In genomic region chr2:17719562-17720371, GRCh38 we compare ENCODE assay signal across 8 cellular contexts. TPM values are rescaled to one million over a fixed set of nuclear protein-coding genes. Genes with fewer than 3 reads are reported as not detected.
DNase-seq lines count a peak whose midpoint lies in the region; ATAC-seq, FAIRE-seq and TF ChIP-seq lines count a peak whose summit lies in the region.

No MANE protein-coding gene starts in this region.

- in situ Hi-C loops in GM13977 (cut with MboI; ENCODE audit: low pct_unique_long_range_greater_than_20kb, low sequenced_read_pairs, unreplicated experiment) (loop anchor here (10.0 kb wide), 1 partner anchor 115 kb away; no protein-coding TSS in a partner anchor), HepG2 (cut with HindIII; ENCODE audit: extremely low pct_ligation_motif_present, low pct_unique_long_range_greater_than_20kb) (loop anchor here (10.0 kb wide), 1 partner anchor 655 kb away; no protein-coding TSS in a partner anchor)

- H2AFZ ChIP-seq in HepG2 (ENCODE audit: low read length) = no peak overlapping the region

- no TSS peak for BruUV-seq in HepG2 (replicated peaks; lab: Mats Ljungman, UMichigan)

- H3K9ac ChIP-seq in adipocyte (ENCODE audit: low read length) (no peak overlapping the region), HepG2 (ENCODE audit: insufficient read depth, low read depth, low read length) (no peak overlapping the region)

- intact Hi-C loops in HepG2 (cut with micrococcal nuclease; ENCODE audit: unreplicated experiment) = loop anchor here (1.0 to 5.0 kb wide), 3 partner anchors 33 to 658 kb away; partner anchors contain the start of gene SMC6
- intact Hi-C loops in activated T-helper 1 cell treated with anti-CD3 and anti-CD28 coated beads, Interleukin-12 subunit alpha, Interleukin-12 subunit beta, Interleukin-2, Interleukin-4 antibody, amounts not matched to agents 30 ng/mL and 10 ng/mL and 1 ng/mL, durations not matched to agents 14 hours and 24 hours and 36 hours (cut with micrococcal nuclease) = loop anchor here (1.0 to 2.0 kb wide), 4 partner anchors 35 to 459 kb away; partner anchors contain the start of gene GEN1

- WGBS in HepG2 (ENCODE audit: low lambda C conversion rate) = 89% methylated on average over 4 of the region's 4 CpGs

- no peaks in the 10 kb centered on the region for H3K9me3 Mint-ChIP-seq in activated T-helper 1 cell treated with anti-CD3 and anti-CD28 coated beads, Interleukin-12 subunit alpha, Interleukin-12 subunit beta, Interleukin-2, Interleukin-4 antibody, amounts not matched to agents 30 ng/mL and 10 ng/mL and 1 ng/mL, durations not matched to agents 14 hours and 24 hours and 36 hours

- no peaks in the 10 kb centered on the region for H4K20me1 ChIP-seq in HepG2 (ENCODE audit: insufficient read depth, low read length)

- no peak for TF ChIP-seq EP300 in HepG2 (IDR thresholded peaks at IDR 0.05; ENCODE audit: low read depth in 2 of 2, low read length in 2 of 2)
- no peak for TF ChIP-seq EP300 in HepG2 (CRISPR knock-in tag; IDR thresholded peaks at IDR 0.05; ENCODE audit: borderline replicate concordance)

- TF ChIP-seq RAD21 in HepG2 (CRISPR knock-in tag; IDR thresholded peaks at IDR 0.05) = no peak

- POLR2A ChIA-PET in HepG2 (lab: Yijun Ruan, JAX) = no interaction called here

- H3K4me1 ChIP-seq in adipocyte (ENCODE audit: control insufficient read depth, insufficient read depth, low read length) (no peaks in the 10 kb centered on the region), HepG2 (ENCODE audit: insufficient read depth, low read length) (no peaks in the 10 kb centered on the region)

- DNase-seq in AG09319 (ENCODE audit: extremely low read depth, low read depth) (no peak), GM13977 (ENCODE audit: low spot score) (peak; percentile 19), adipocyte (ENCODE audit: low read depth) (peak; percentile 63), HepG2 (ENCODE audit: low spot score) (no peak), cortex of kidney (lab: John Stamatoyannopoulos, UW) (no peak)
- no peak for DNase-seq in activated T-helper 1 cell treated with anti-CD3 and anti-CD28 coated beads, Interleukin-12 subunit alpha, Interleukin-12 subunit beta, Interleukin-2, Interleukin-4 antibody, amounts not matched to agents 30 ng/mL and 10 ng/mL and 1 ng/mL, durations not matched to agents 14 hours and 24 hours and 36 hours (ENCODE audit: low spot score)

- H3K4me3 ChIP-seq in adipocyte (ENCODE audit: low read length) = no peak overlapping the region
- no peak overlapping the region for H3K4me3 ChIP-seq in HepG2 (replicated peaks in 1 of 3; ENCODE audit: insufficient read depth in 1 of 3, low read depth in 2 of 3, low read length in 3 of 3)

- peaks cover 14% of the 10 kb centered on the region for H3K36me3 Mint-ChIP-seq in activated T-helper 1 cell treated with anti-CD3 and anti-CD28 coated beads, Interleukin-12 subunit alpha, Interleukin-12 subunit beta, Interleukin-2, Interleukin-4 antibody, amounts not matched to agents 30 ng/mL and 10 ng/mL and 1 ng/mL, durations not matched to agents 14 hours and 24 hours and 36 hours (ENCODE audit: low read depth)

- H3K9me3 ChIP-seq in adipocyte (ENCODE audit: control insufficient read depth, low read length) = no peaks in the 10 kb centered on the region
- no peaks in the 10 kb centered on the region for H3K9me3 ChIP-seq in HepG2 (ENCODE audit: low read length)

- no peaks in the 10 kb centered on the region for H3K79me2 ChIP-seq in HepG2 (ENCODE audit: insufficient read depth, low read length)

- FAIRE-seq in HepG2 (lab: Jason Lieb, UNC) = peak; percentile 39

- H3K27me3 ChIP-seq in adipocyte (replicated peaks; ENCODE audit: control insufficient read depth, insufficient read depth, low read length) (no peaks in the 10 kb centered on the region), HepG2 (ENCODE audit: control insufficient read depth in 1 of 2, insufficient read depth in 2 of 2, low read length in 2 of 2) (no peaks in the 10 kb centered on the region)

- H3K27ac Mint-ChIP-seq in activated T-helper 1 cell treated with anti-CD3 and anti-CD28 coated beads, Interleukin-12 subunit alpha, Interleukin-12 subunit beta, Interleukin-2, Interleukin-4 antibody, amounts not matched to agents 30 ng/mL and 10 ng/mL and 1 ng/mL, durations not matched to agents 14 hours and 24 hours and 36 hours = no peak overlapping the region

- ATAC-seq in HG03460 (IDR thresholded peaks at IDR 0.05; ENCODE audit: unreplicated experiment) (peak; percentile 74), HepG2 (peak; percentile 59), esophagus mucosa (no peak)

- no peak overlapping the region for H3K4me2 ChIP-seq in HepG2 (ENCODE audit: low read depth, low read length)

- no peaks in the 10 kb centered on the region for H3K27me3 Mint-ChIP-seq in activated T-helper 1 cell treated with anti-CD3 and anti-CD28 coated beads, Interleukin-12 subunit alpha, Interleukin-12 subunit beta, Interleukin-2, Interleukin-4 antibody, amounts not matched to agents 30 ng/mL and 10 ng/mL and 1 ng/mL, durations not matched to agents 14 hours and 24 hours and 36 hours (ENCODE audit: insufficient read depth)

- H3K4me3 Mint-ChIP-seq in activated T-helper 1 cell treated with anti-CD3 and anti-CD28 coated beads, Interleukin-12 subunit alpha, Interleukin-12 subunit beta, Interleukin-2, Interleukin-4 antibody, amounts not matched to agents 30 ng/mL and 10 ng/mL and 1 ng/mL, durations not matched to agents 14 hours and 24 hours and 36 hours = no peak overlapping the region

- no peaks in the 10 kb centered on the region for H3K4me1 Mint-ChIP-seq in activated T-helper 1 cell treated with anti-CD3 and anti-CD28 coated beads, Interleukin-12 subunit alpha, Interleukin-12 subunit beta, Interleukin-2, Interleukin-4 antibody, amounts not matched to agents 30 ng/mL and 10 ng/mL and 1 ng/mL, durations not matched to agents 14 hours and 24 hours and 36 hours (ENCODE audit: low read depth)

- CTCF ChIA-PET in HepG2 (lab: Yijun Ruan, JAX; ENCODE audit: low intra/inter-chr PET ratio, low total read pairs) = interaction anchor here (1.3 to 1.7 kb wide), 3 partner anchors 110 to 658 kb away, joined by 3 to 17 read pairs (median 7); no protein-coding TSS in a partner anchor

- no peak overlapping the region for H3K27ac ChIP-seq in HepG2 (ENCODE audit: extremely low read length, insufficient read depth, low read length)

- TF ChIP-seq CTCF in AG09319 (IDR thresholded peaks at IDR 0.05; ENCODE audit: low read depth, low read length) (peak; percentile 76), GM13977 (IDR thresholded peaks at IDR 0.05; ENCODE audit: extremely low read depth, insufficient read depth, missing control alignments) (peak; percentile 74), HepG2 (CRISPR knock-in tag; IDR thresholded peaks at IDR 0.05) (peak; percentile 65)

- H3K36me3 ChIP-seq in adipocyte (ENCODE audit: control insufficient read depth, insufficient read depth, low read length, severe bottlenecking) (peaks cover 74% of the 10 kb centered on the region), HepG2 (replicated peaks in 1 of 2; ENCODE audit: control insufficient read depth in 1 of 2, insufficient read depth in 2 of 2, low read length in 2 of 2) (peaks cover 18 to 67% of the 10 kb centered on the region in 2 experiments)

- no peak for TF ChIP-seq POLR2A in HepG2 (IDR thresholded peaks at IDR 0.05; ENCODE audit: insufficient read depth in 1 of 2, low read depth in 2 of 2, low read length in 2 of 2)

RNA-seq across cellular contexts. Expression of gene SMC6, which starts 33.8 kb away (rescaled TPM):
- total RNA-seq in HepG2 (2016; rRNA removed; fragmentation: Illumina TruSeq; extraction: Trizol) (55.3 and 69.4 TPM in 2 replicates), esophagus mucosa (24.4 TPM)
- 14.4 and 14.5 TPM in 2 replicates for total RNA-seq in HepG2 (2016; cell fraction: cytosol; rRNA removed; fragmentation: Illumina TruSeq; extraction: Trizol; ENCODE audit: low read depth)
- total RNA-seq in HepG2 (2016; cell fraction: insoluble cytoplasmic fraction; rRNA removed; fragmentation: Illumina TruSeq; extraction: Trizol) = 52.1 and 68.7 TPM in 2 replicates
- 26.1 and 32.5 TPM in 2 replicates for total RNA-seq in HepG2 (2016; cell fraction: membrane; rRNA removed; fragmentation: Illumina TruSeq; extraction: Trizol)
- total RNA-seq in HepG2 (2016; cell fraction: nucleus; rRNA removed; fragmentation: Illumina TruSeq; extraction: Trizol) = 75.8 and 81.7 TPM in 2 replicates
- 15.2 and 18.9 TPM in 2 replicates for polyA plus RNA-seq in HepG2 (2011; rRNA removed)
- 4.3 and 5.9 TPM in 2 replicates for polyA plus RNA-seq in HepG2 (2011; cell fraction: cytosol; rRNA removed)
- polyA plus RNA-seq in HepG2 (2011; cell fraction: nucleus; rRNA removed) = 26.5 and 26.6 TPM in 2 replicates
- 20.2 and 23.1 TPM in 2 replicates for polyA plus RNA-seq in HepG2 (2012)
- 1.1 and 1.3 TPM in 2 replicates for polyA plus RNA-seq in HepG2 (2016; cell fraction: cytosol; fragmentation: Illumina TruSeq; extraction: Trizol; ENCODE audit: low read depth)
- 48.7 and 51.1 TPM in 2 replicates for polyA plus RNA-seq in HepG2 (2016; cell fraction: insoluble cytoplasmic fraction; fragmentation: Illumina TruSeq; extraction: Trizol; ENCODE audit: low read depth)
- polyA plus RNA-seq in HepG2 (2016; cell fraction: membrane; fragmentation: Illumina TruSeq; extraction: Trizol; ENCODE audit: low read depth) = 3.5 and 3.7 TPM in 2 replicates
- polyA plus RNA-seq in HepG2 (2016; cell fraction: nucleus; fragmentation: Illumina TruSeq; extraction: Trizol; ENCODE audit: insufficient read depth, low read depth) = 95.1 and 101 TPM in 2 replicates
- polyA minus RNA-seq in HepG2 (2011; rRNA and poly(A)+ RNA removed; ENCODE audit: low replicate concordance) = 11.0 and 14.6 TPM in 2 replicates
- 13.0 and 15.1 TPM in 2 replicates for polyA minus RNA-seq in HepG2 (2011; cell fraction: cytosol; rRNA and poly(A)+ RNA removed)
- polyA minus RNA-seq in HepG2 (2011; cell fraction: nucleus; rRNA and poly(A)+ RNA removed) = 65.0 and 69.2 TPM in 2 replicates
- total RNA-seq in activated T-helper 1 cell treated with anti-CD3 and anti-CD28 coated beads, Interleukin-12 subunit alpha, Interleukin-12 subunit beta, Interleukin-2, Interleukin-4 antibody, amounts not matched to agents 30 ng/mL and 10 ng/mL and 1 ng/mL, durations not matched to agents 14 hours and 24 hours and 36 hours = 27.8 and 31.0 TPM in 2 replicates

RNA-seq across cellular contexts. Expression of gene GEN1, which starts 34.2 kb away (rescaled TPM):
- 26.6 and 27.1 TPM in 2 replicates for total RNA-seq in HepG2 (2016; rRNA removed; fragmentation: Illumina TruSeq; extraction: Trizol)
- 6.3 and 9.4 TPM in 2 replicates for total RNA-seq in HepG2 (2016; cell fraction: cytosol; rRNA removed; fragmentation: Illumina TruSeq; extraction: Trizol; ENCODE audit: low read depth)
- 24.5 and 28.9 TPM in 2 replicates for total RNA-seq in HepG2 (2016; cell fraction: insoluble cytoplasmic fraction; rRNA removed; fragmentation: Illumina TruSeq; extraction: Trizol)
- 8.2 and 8.3 TPM in 2 replicates for total RNA-seq in HepG2 (2016; cell fraction: membrane; rRNA removed; fragmentation: Illumina TruSeq; extraction: Trizol)
- total RNA-seq in HepG2 (2016; cell fraction: nucleus; rRNA removed; fragmentation: Illumina TruSeq; extraction: Trizol) = 58.4 and 73.8 TPM in 2 replicates
- 5.1 and 9.9 TPM in 2 replicates for polyA plus RNA-seq in HepG2 (2011; rRNA removed)
- 1.2 and 2.0 TPM in 2 replicates for polyA plus RNA-seq in HepG2 (2011; cell fraction: cytosol; rRNA removed)
- 16.1 and 23.1 TPM in 2 replicates for polyA plus RNA-seq in HepG2 (2011; cell fraction: nucleus; rRNA removed)
- 3.2 and 7.3 TPM in 2 replicates for polyA plus RNA-seq in HepG2 (2012)
- polyA plus RNA-seq in HepG2 (2016; cell fraction: cytosol; fragmentation: Illumina TruSeq; extraction: Trizol; ENCODE audit: low read depth) = 0.68 and 1.1 TPM in 2 replicates
- polyA plus RNA-seq in HepG2 (2016; cell fraction: insoluble cytoplasmic fraction; fragmentation: Illumina TruSeq; extraction: Trizol; ENCODE audit: low read depth) = 10.0 and 11.1 TPM in 2 replicates
- 1.7 and 1.9 TPM in 2 replicates for polyA plus RNA-seq in HepG2 (2016; cell fraction: membrane; fragmentation: Illumina TruSeq; extraction: Trizol; ENCODE audit: low read depth)
- polyA plus RNA-seq in HepG2 (2016; cell fraction: nucleus; fragmentation: Illumina TruSeq; extraction: Trizol; ENCODE audit: insufficient read depth, low read depth) = 81.4 and 82.6 TPM in 2 replicates
- 19.6 and 33.5 TPM in 2 replicates for polyA minus RNA-seq in HepG2 (2011; rRNA and poly(A)+ RNA removed; ENCODE audit: low replicate concordance)
- polyA minus RNA-seq in HepG2 (2011; cell fraction: cytosol; rRNA and poly(A)+ RNA removed) = 4.2 and 8.8 TPM in 2 replicates
- polyA minus RNA-seq in HepG2 (2011; cell fraction: nucleus; rRNA and poly(A)+ RNA removed) = 96.2 and 125 TPM in 2 replicates
- 28.1 and 31.8 TPM in 2 replicates for total RNA-seq in activated T-helper 1 cell treated with anti-CD3 and anti-CD28 coated beads, Interleukin-12 subunit alpha, Interleukin-12 subunit beta, Interleukin-2, Interleukin-4 antibody, amounts not matched to agents 30 ng/mL and 10 ng/mL and 1 ng/mL, durations not matched to agents 14 hours and 24 hours and 36 hours
- 18.1 TPM for total RNA-seq in esophagus mucosa

Comparison
In these comparisons a context has a peak if more than half of its experiments do, and no peak if none do; other contexts are left out.
1. DNase-seq: peak in GM13977 (single experiment) and adipocyte (single experiment); none in AG09319 (single experiment), HepG2 (single experiment), activated T-helper 1 cell treated with anti-CD3 and anti-CD28 coated beads, Interleukin-12 subunit alpha, Interleukin-12 subunit beta, Interleukin-2, Interleukin-4 antibody, amounts not matched to agents 30 ng/mL and 10 ng/mL and 1 ng/mL, durations not matched to agents 14 hours and 24 hours and 36 hours (single experiment) and cortex of kidney (single experiment).
2. Peak in every context shown above with its lines, with median percentiles within 50 percentile points of each other: CTCF ChIP-seq.